ENCODE assay signal across 13 cellular contexts in the genomic region with DNA sequence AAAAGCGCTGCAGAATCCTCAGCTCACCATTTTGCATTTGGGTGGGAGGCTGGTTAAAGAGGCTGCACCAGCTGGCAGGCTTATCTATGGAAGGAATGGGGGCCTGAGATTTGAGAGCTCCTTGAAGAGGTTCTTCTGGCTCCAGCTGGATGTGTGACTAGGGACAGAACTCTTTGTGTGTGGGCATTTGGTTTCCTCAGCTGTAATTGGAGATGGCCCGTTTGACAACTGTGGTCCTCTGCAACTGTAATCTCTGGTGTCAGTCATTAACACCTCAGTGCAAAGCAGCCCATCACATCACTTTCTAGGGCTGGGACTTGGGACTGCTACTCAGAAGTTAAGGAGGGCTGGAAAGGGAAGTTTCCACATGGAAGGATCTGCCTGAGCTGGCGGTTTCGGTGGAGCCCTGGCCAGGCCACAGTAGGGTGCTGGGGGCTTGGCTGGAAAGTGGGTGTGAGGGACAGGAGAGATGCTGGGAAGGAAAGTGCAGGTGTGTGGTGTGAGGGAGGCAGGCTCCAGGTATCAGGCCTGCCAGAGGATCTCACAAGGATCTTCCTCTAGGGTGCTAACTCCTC.
"Had no signal": no experiment of that assay in that cellular context is flagged by ENCODE, and none has a peak within 500 bp of the region (broad histone marks: within the 10 kb centered on the region; RNA-seq: fewer than 3 reads in every experiment).

No MANE protein-coding gene starts in this region.

- H3K36me3 ChIP-seq: adrenal gland, gastroesophageal sphincter, prostate gland, transverse colon had no signal

- H3K27ac ChIP-seq: adrenal gland, gastroesophageal sphincter, prostate gland, transverse colon had no signal

- H3K9me3 ChIP-seq: adrenal gland, gastroesophageal sphincter, prostate gland, transverse colon had no signal

- H3K4me2 ChIP-seq: smooth muscle cell had no signal

- H3K4me1 ChIP-seq: prostate gland had no signal

- H3K4me3 ChIP-seq: adrenal gland, gastroesophageal sphincter, prostate gland, smooth muscle cell, transverse colon had no signal

- H3K27me3 ChIP-seq: adrenal gland, gastroesophageal sphincter, transverse colon had no signal

- DNase-seq: activated CD4-positive, CD25-positive, alpha-beta regulatory T cell treated with anti-CD3 and anti-CD28 coated beads, Interleukin-2, amount 50 U/mL, for 72 hours; activated effector memory CD4-positive, alpha-beta T cell treated with Interleukin-2 at 50 U/mL for 16 hours; natural killer cell; stimulated activated CD4-positive, alpha-beta T cell treated with anti-CD3 and anti-CD28 coated beads, Interleukin-4, amount 100 ng/mL, for 4 hours; stimulated activated CD8-positive, alpha-beta memory T cell treated with anti-CD3 and anti-CD28 coated beads, Interleukin-4, amount 100 ng/mL, for 48 hours; stimulated activated naive CD4-positive, alpha-beta T cell treated with Interleukin-2 at 50 U/mL for 16 hours; substantia nigra; T-helper 9 cell; transverse colon had no signal
